8 cellular contexts compared by ENCODE assay signal in the genomic region with DNA sequence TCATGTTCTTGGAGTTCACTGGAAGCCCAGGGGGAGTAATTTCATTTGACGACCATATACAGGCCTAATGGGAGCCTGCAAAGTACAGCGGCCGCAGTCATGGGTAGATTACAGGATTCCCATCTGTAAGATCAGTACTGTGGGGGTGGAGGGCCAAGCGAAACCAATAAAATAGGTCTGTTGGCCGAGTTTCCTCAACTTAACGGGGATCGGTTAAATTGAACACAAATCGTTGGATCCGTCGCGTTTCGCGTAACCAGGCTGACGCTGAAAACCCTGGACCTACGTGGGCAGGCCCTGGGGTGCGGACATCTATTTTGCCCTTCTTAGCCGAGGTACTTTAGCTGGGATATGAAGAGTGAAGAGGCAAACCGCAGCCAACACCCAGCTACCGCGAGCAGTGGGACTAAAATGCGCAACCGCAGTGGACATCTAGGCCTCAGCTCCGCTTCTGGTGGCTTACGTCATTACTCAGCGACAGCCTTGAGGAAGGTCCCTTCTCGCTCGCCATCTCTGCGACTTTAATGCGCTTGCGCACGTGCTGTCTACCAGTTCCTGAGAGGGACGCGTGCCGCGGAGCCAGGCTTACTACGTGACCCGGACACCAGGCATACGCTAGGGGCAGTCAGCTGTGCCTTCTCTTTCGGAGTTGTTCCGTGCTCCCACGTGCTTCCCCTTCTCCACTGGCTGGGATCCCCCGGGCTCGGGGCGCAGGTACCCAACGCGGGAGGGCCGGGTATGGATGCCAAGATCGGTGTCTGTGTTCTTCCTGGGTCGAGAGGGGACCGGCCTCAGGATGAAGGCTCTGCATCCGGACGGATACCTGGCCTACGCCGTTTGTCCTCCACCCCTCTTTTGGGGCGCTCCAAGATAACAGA. TPM values are rescaled to one million over a fixed set of nuclear protein-coding genes. Genes with fewer than 3 reads are reported as not detected.
DNase-seq lines count a peak whose midpoint lies in the region; ATAC-seq, FAIRE-seq and TF ChIP-seq lines count a peak whose summit lies in the region.

A gene (plus strand): TSS at position 551 of the 878 bp plus-strand sequence. CDS start 2,597 bp downstream, outside the sequence.

- H3K27ac ChIP-seq in angular gyrus (ENCODE audit: low read depth, low read length) (peak within 1 kb of the TSS; percentile 92), psoas muscle (peak within 1 kb of the TSS; percentile 96)

- DNase-seq in NCI-H187 (lab: John Stamatoyannopoulos, UW) (peak; percentile 97 to 98), T-helper 2 cell (peak; percentile 87 to 99 (median 97)), left ventricle myocardium superior (peak; percentile 96), psoas muscle (peak; percentile 97 to 99), urothelium cell line (ENCODE audit: low spot score) (peak; percentile 97)

- ATAC-seq in GM18499 (IDR thresholded peaks at IDR 0.05; ENCODE audit: insufficient read depth, unreplicated experiment): peak; percentile 79
- peak; percentile 81 for ATAC-seq in HG02943 (IDR thresholded peaks at IDR 0.05; ENCODE audit: low read depth, unreplicated experiment)
- peak; percentile 98 for ATAC-seq in left ventricle myocardium superior
- ATAC-seq in psoas muscle: peak; percentile 94 to 98 (median 97)

- peaks cover 11 to 55% of the 10 kb centered on the region in 2 donors for H3K36me3 ChIP-seq in psoas muscle (ENCODE audit: insufficient read depth in 1 of 2, low read depth in 1 of 2)

- intact Hi-C loops in left ventricle myocardium superior (cut with micrococcal nuclease): no loop called here
- intact Hi-C loops in psoas muscle (cut with DNase I): loop anchor here (2.0 to 10.0 kb wide), 4 partner anchors 51 to 253 kb away; a partner anchor contains a TSS

- FAIRE-seq in urothelium cell line (lab: Jason Lieb, UNC): peak; percentile 61

- TF ChIP-seq CTCF in psoas muscle (IDR thresholded peaks at IDR 0.05): peak; percentile 16

- H3K4me1 ChIP-seq in psoas muscle: peaks cover 26% of the 10 kb centered on the region

- WGBS in psoas muscle, 3 donors: 0 to 1% (median 0%) methylated on average over 54 to 55 of the region's 55 CpGs

- peak within 1 kb of the TSS; percentile 91 for H3K4me3 ChIP-seq in psoas muscle

- no peaks in the 10 kb centered on the region for H3K9me3 ChIP-seq in psoas muscle

- no peaks in the 10 kb centered on the region for H3K27me3 ChIP-seq in psoas muscle (ENCODE audit: insufficient read depth in 3 of 3, low read length in 2 of 3)

RNA-seq across cellular contexts. Expression of the gene that starts here (rescaled TPM):
- total RNA-seq in left ventricle myocardium superior (19.2 TPM), psoas muscle (10 to 100 TPM; 26.7 to 51.5 (median 37.0) TPM)
- polyA plus RNA-seq in psoas muscle: 10 to 100 TPM; 21.0 to 33.9 (median 28.3) TPM

Comparison
In these comparisons a context has a peak if more than half of its experiments do, and no peak if none do; other contexts are left out.
1. Peak in every context shown above with its lines: DNase-seq, ATAC-seq, H3K4me3 ChIP-seq and H3K27ac ChIP-seq.